In the genomic region with DNA sequence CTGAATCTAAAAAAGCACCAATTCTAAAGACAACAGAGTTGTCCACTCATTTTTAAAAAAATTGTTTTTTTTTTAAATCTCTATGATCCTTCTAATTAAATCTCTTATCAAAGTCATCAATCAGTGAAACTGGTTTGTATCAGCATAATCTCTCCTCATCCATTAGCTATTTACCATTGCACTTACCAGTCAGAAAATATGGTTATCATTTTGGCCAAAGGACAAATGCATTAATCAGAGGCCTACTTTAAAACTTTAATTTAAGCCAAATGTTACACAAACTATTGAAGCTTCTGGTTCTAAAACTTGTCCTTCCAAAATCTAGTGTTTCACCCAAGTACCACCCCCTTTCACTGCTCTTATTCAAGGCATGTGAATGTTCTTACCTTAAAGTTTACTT, we compare ENCODE assay signal across 21 cellular contexts. TPM values are rescaled to one million over a fixed set of nuclear protein-coding genes. Genes with fewer than 3 reads are reported as not detected.
DNase-seq lines count a peak whose midpoint lies in the region; ATAC-seq and TF ChIP-seq lines count a peak whose summit lies in the region.
"Had no signal": no experiment of that assay in that cellular context is flagged by ENCODE, and none has a peak within 500 bp of the region (broad histone marks: within the 10 kb centered on the region; RNA-seq: fewer than 3 reads in every experiment).

No MANE protein-coding gene starts in this region.

- peaks cover 27% of the 10 kb centered on the region for H3K4me1 ChIP-seq in CD8-positive, alpha-beta T cell (ENCODE audit: insufficient read depth, low read length)

- peaks cover 76% of the 10 kb centered on the region for H3K36me3 Mint-ChIP-seq in activated T-cell treated with anti-CD3 and anti-CD28 coated beads, Interleukin-2, amount 50 U/mL, for 24 hours (ENCODE audit: low read depth)
- peaks cover 64% of the 10 kb centered on the region for H3K36me3 Mint-ChIP-seq in CD8-positive, alpha-beta T cell
- H3K36me3 Mint-ChIP-seq in central memory CD8-positive, alpha-beta T cell (ENCODE audit: insufficient read depth), result peaks cover 66% of the 10 kb centered on the region
- H3K36me3 Mint-ChIP-seq in nephron (ENCODE audit: low read depth) (peaks cover 56% of the 10 kb centered on the region), glutamatergic neuron (ENCODE audit: unreplicated experiment) (peaks cover 8% of the 10 kb centered on the region)

- H3K4me3 ChIP-seq in CD8-positive, alpha-beta T cell (ENCODE audit: low read depth, low read length), result no peak overlapping the region
- H3K4me3 ChIP-seq: GM23338, PC-9, SJSA1 had no signal

- no peak overlapping the region for H3K4me3 Mint-ChIP-seq in activated T-cell treated with anti-CD3 and anti-CD28 coated beads, Interleukin-2, amount 50 U/mL, for 24 hours
- H3K4me3 Mint-ChIP-seq in CD8-positive, alpha-beta T cell, result no peak overlapping the region
- no peak overlapping the region for H3K4me3 Mint-ChIP-seq in central memory CD8-positive, alpha-beta T cell
- H3K4me3 Mint-ChIP-seq in nephron, result peak overlapping the region in 2 of 3 experiments; percentile 46 to 76
- H3K4me3 Mint-ChIP-seq in glutamatergic neuron (ENCODE audit: unreplicated experiment), result no peak overlapping the region
- H3K4me3 Mint-ChIP-seq: GM23338, H9 had no signal

- no peak for TF ChIP-seq CTCF in CD8-positive, alpha-beta T cell (IDR thresholded peaks at IDR 0.05)
- TF ChIP-seq CTCF in nephron (IDR thresholded peaks at IDR 0.05; ENCODE audit: unreplicated experiment in 3 of 3), result no peak
- no peak for TF ChIP-seq CTCF in glutamatergic neuron (IDR thresholded peaks at IDR 0.05; ENCODE audit: partially characterized antibody, unreplicated experiment)

- no peaks in the 10 kb centered on the region for H3K27me3 Mint-ChIP-seq in activated T-cell treated with anti-CD3 and anti-CD28 coated beads, Interleukin-2, amount 50 U/mL, for 24 hours
- H3K27me3 Mint-ChIP-seq in CD8-positive, alpha-beta T cell (ENCODE audit: low read depth), result no peaks in the 10 kb centered on the region
- no peaks in the 10 kb centered on the region for H3K27me3 Mint-ChIP-seq in central memory CD8-positive, alpha-beta T cell
- no peaks in the 10 kb centered on the region for H3K27me3 Mint-ChIP-seq in nephron (ENCODE audit: low read depth)
- peaks cover 4% of the 10 kb centered on the region for H3K27me3 Mint-ChIP-seq in glutamatergic neuron (ENCODE audit: unreplicated experiment)

- intact Hi-C loops in CD8-positive, alpha-beta T cell (cut with DNase I, micrococcal nuclease), result loop anchor here in 1 of 2 experiments (10.0 kb wide), 1 partner anchor 892 kb away; a partner anchor contains a TSS

- no peaks in the 10 kb centered on the region for H3K9me3 Mint-ChIP-seq in activated T-cell treated with anti-CD3 and anti-CD28 coated beads, Interleukin-2, amount 50 U/mL, for 24 hours
- no peaks in the 10 kb centered on the region for H3K9me3 Mint-ChIP-seq in CD8-positive, alpha-beta T cell
- H3K9me3 Mint-ChIP-seq in central memory CD8-positive, alpha-beta T cell, result no peaks in the 10 kb centered on the region
- H3K9me3 Mint-ChIP-seq in nephron (no peaks in the 10 kb centered on the region), glutamatergic neuron (ENCODE audit: unreplicated experiment) (peaks cover 8% of the 10 kb centered on the region)
- H3K9me3 Mint-ChIP-seq: GM23338, H9 had no signal

- H3K36me3 ChIP-seq in CD8-positive, alpha-beta T cell (ENCODE audit: insufficient read depth, low read length), result peaks cover 31% of the 10 kb centered on the region

- no peaks in the 10 kb centered on the region for H3K27me3 ChIP-seq in CD8-positive, alpha-beta T cell (ENCODE audit: insufficient read depth, low read length)
- H3K27me3 ChIP-seq: SJSA1 had no signal

- CTCF ChIA-PET in CD8-positive, alpha-beta T cell (lab: Charles Lee), result interaction anchor here (0.8 to 1.0 kb wide), 2 partner anchors 38 to 788 kb away, joined by 3 read pairs; no protein-coding TSS in a partner anchor

- no peak for ATAC-seq in CD8-positive, alpha-beta T cell
- ATAC-seq in central memory CD8-positive, alpha-beta T cell (replicated peaks; ENCODE audit: extremely low read depth, poor library complexity, severe bottlenecking), result no peak
- no peak for ATAC-seq in GM21447 (IDR thresholded peaks at IDR 0.05; ENCODE audit: unreplicated experiment)
- ATAC-seq: GM23338, HepG2 had no signal

- POLR2A ChIA-PET in CD8-positive, alpha-beta T cell (lab: Charles Lee), result interaction anchor here (0.6 kb wide), 1 partner anchor 22 kb away, joined by 3 read pairs; no protein-coding TSS in a partner anchor

- H3K27ac Mint-ChIP-seq in activated T-cell treated with anti-CD3 and anti-CD28 coated beads, Interleukin-2, amount 50 U/mL, for 24 hours, result peak overlapping the region; percentile 40
- H3K27ac Mint-ChIP-seq in CD8-positive, alpha-beta T cell, result peak overlapping the region; percentile 45
- peak overlapping the region; percentile 3 for H3K27ac Mint-ChIP-seq in central memory CD8-positive, alpha-beta T cell (ENCODE audit: low read depth)
- H3K27ac Mint-ChIP-seq in nephron (no peak overlapping the region), glutamatergic neuron (ENCODE audit: unreplicated experiment) (no peak overlapping the region)
- H3K27ac Mint-ChIP-seq: GM23338, H9 had no signal

- H3K9me3 ChIP-seq in CD8-positive, alpha-beta T cell (ENCODE audit: low read length), result no peaks in the 10 kb centered on the region
- H3K9me3 ChIP-seq: SJSA1 had no signal

- H3K4me1 Mint-ChIP-seq in activated T-cell treated with anti-CD3 and anti-CD28 coated beads, Interleukin-2, amount 50 U/mL, for 24 hours (ENCODE audit: low read depth), result peaks cover 49% of the 10 kb centered on the region
- H3K4me1 Mint-ChIP-seq in CD8-positive, alpha-beta T cell (ENCODE audit: low read depth), result peaks cover 41% of the 10 kb centered on the region
- peaks cover 37% of the 10 kb centered on the region for H3K4me1 Mint-ChIP-seq in central memory CD8-positive, alpha-beta T cell
- H3K4me1 Mint-ChIP-seq in nephron, result peaks cover 10% of the 10 kb centered on the region
- peaks cover 5% of the 10 kb centered on the region for H3K4me1 Mint-ChIP-seq in glutamatergic neuron (ENCODE audit: low read depth, unreplicated experiment)

- H3K27ac ChIP-seq in CD8-positive, alpha-beta T cell (ENCODE audit: low read depth, low read length), result no peak overlapping the region
- H3K27ac ChIP-seq: PC-9, SJSA1 had no signal

- no peak for DNase-seq in activated T-cell treated with anti-CD3 and anti-CD28 coated beads, Interleukin-2, amount 50 U/mL, for 24 hours
- no peak for DNase-seq in activated T-cell treated with anti-CD3 and anti-CD28 coated beads, Interleukin-2, amount 50 U/mL, for 48 hours
- DNase-seq in CD8-positive, alpha-beta T cell, result no peak
- no peak for DNase-seq in central memory CD8-positive, alpha-beta T cell (ENCODE audit: low spot score in 2 of 2)
- DNase-seq in glutamatergic neuron (no peak), NCI-H526 (lab: John Stamatoyannopoulos, UW) (no peak)
- DNase-seq: H9, Karpas-422, NCI-H1092 treated with DMSO at 0.1 percent for 48 hours, NCI-H1436, NCI-H1930, NCI-H2107, NCI-H526 treated with DMSO at 0.1 percent for 48 hours, PC-9, Right ventricle myocardium superior, RPMI8226 had no signal

RNA-seq across cellular contexts. Expression of a gene that starts 3.8 kb away (rescaled TPM):
- total RNA-seq in CD8-positive, alpha-beta T cell, result 10 to 100 TPM; 40.9 to 44.1 TPM
- 122 TPM for total RNA-seq in glutamatergic neuron (ENCODE audit: unreplicated experiment)

RNA-seq across cellular contexts. Expression of a gene that starts 9.1 kb away (rescaled TPM):
- 1,000 to 10,000 TPM; 2,798 to 2,945 TPM for total RNA-seq in CD8-positive, alpha-beta T cell
- total RNA-seq in glutamatergic neuron (ENCODE audit: unreplicated experiment), result 990 TPM

RNA-seq across cellular contexts. Expression of a gene that starts 22.8 kb away (rescaled TPM):
- 10 to 100 TPM; 49.4 to 52.9 TPM for total RNA-seq in CD8-positive, alpha-beta T cell
- 39.0 TPM for total RNA-seq in glutamatergic neuron (ENCODE audit: unreplicated experiment)

Comparison
In these comparisons a context has a peak if more than half of its experiments do, and no peak if none do; other contexts are left out.
1. H3K27ac Mint-ChIP-seq: peak in activated T-cell treated with anti-CD3 and anti-CD28 coated beads, Interleukin-2, amount 50 U/mL, for 24 hours (single experiment), CD8-positive, alpha-beta T cell (single experiment) and central memory CD8-positive, alpha-beta T cell (single experiment); none in nephron (0 of 3) and glutamatergic neuron (single experiment).
2. H3K4me3 Mint-ChIP-seq: peak in nephron (2 of 3); none in activated T-cell treated with anti-CD3 and anti-CD28 coated beads, Interleukin-2, amount 50 U/mL, for 24 hours (single experiment), CD8-positive, alpha-beta T cell (single experiment), central memory CD8-positive, alpha-beta T cell (single experiment) and glutamatergic neuron (single experiment).